Comparison of ENCODE assay signal across 8 cellular contexts in the genomic region with DNA sequence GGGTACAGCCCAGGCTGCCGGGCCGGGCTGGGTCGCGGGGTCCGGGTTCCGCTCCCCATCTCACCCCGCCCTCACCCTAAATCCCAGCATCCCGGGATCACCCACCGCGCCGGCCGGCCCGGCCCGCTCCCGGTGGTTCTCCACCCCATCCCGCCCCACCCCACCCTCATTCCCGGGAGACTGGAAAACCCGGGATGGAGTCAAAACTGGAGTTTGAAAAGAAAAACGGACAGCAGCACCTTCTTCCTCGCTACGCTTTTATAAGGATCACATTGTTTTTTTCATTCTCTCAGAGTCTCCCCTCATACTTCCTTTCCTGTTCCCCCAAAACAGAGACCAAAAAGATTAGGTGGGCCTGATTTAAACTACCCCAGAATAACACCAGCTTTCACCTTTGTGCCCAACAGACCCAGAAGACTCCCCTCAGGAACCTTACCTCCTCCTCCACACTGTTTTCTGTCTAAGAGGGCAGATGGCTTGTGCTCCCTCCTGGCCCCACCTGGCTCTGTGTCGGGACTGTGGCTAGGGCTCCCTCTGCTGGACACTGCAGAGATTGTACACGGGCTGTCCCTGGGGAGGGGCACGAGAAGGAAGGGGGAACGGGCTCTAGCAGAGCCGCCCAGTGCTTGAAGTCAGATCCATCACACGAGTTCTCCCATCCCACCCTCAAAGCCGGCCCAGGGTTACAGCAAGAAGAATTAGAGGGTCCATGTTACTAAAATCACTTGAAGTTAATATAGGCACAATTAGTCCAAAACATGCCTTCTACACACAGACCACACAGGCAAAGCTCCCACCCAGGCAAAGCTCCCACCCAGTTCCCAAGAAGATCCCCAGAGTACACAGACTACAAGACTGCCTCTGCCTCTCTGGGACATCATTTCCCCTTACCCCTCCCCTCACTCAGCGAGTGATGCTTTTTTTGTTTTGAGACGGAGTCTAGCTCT. TPM values are rescaled to one million over a fixed set of nuclear protein-coding genes. Genes with fewer than 3 reads are reported as not detected.
DNase-seq lines count a peak whose midpoint lies in the region; ATAC-seq and TF ChIP-seq lines count a peak whose summit lies in the region.

No MANE protein-coding gene starts in this region.

- H3K4me3 ChIP-seq in IMR-90 (ENCODE audit: insufficient read depth, low read depth, low read length) (peak overlapping the region; percentile 56), OCI-LY3 (ENCODE audit: low read length) (peak overlapping the region; percentile 78), esophagus squamous epithelium (peak overlapping the region; percentile 28 to 82 (median 60))

- CTCF ChIA-PET in IMR-90 (lab: Yijun Ruan, JAX): interaction anchor here (1.5 to 2.7 kb wide), 2 partner anchors 10 to 12 kb away, joined by 8 to 14 read pairs; no protein-coding TSS in a partner anchor

- H3K18ac ChIP-seq in IMR-90 (ENCODE audit: low read depth, low read length): peak overlapping the region; percentile 5

- H4K5ac ChIP-seq in IMR-90 (ENCODE audit: low read depth, low read length): peak overlapping the region; percentile 49

- H3K23ac ChIP-seq in IMR-90 (ENCODE audit: low read depth, low read length): peak overlapping the region; percentile 67; the same call in 1 of the 2 replicates

- peak overlapping the region; percentile 76 for H3K56ac ChIP-seq in IMR-90 (ENCODE audit: extremely low read depth, insufficient read depth, low read length)

- peak overlapping the region; percentile 96 for H2AK9ac ChIP-seq in IMR-90 (replicated peaks; ENCODE audit: low read depth, low read length, poor library complexity)

- peak overlapping the region; percentile 67 for H3K14ac ChIP-seq in IMR-90 (replicated peaks; ENCODE audit: low read depth, low read length)

- H4K8ac ChIP-seq in IMR-90 (ENCODE audit: low read depth in 2 of 2, low read length in 2 of 2): peak overlapping the region in 1 of 2 experiments; percentile 88; a peak in 2 of 4 replicates

- intact Hi-C loops in IMR-90 (cut with micrococcal nuclease) (loop anchor here (5.0 kb wide), 1 partner anchor 160 kb away; no protein-coding TSS in a partner anchor), esophagus squamous epithelium (cut with DNase I) (no loop called here)

- no TSS peak for BruUV-seq in IMR-90 (replicated peaks; lab: Mats Ljungman, UMichigan)

- dilution Hi-C loops in IMR-90 (cut with HindIII; ENCODE audit: low sequenced_read_pairs, unreplicated experiment): no loop called here

- peak overlapping the region; percentile 33; the same call in 1 of the 2 replicates for H2BK20ac ChIP-seq in IMR-90 (ENCODE audit: low read depth, low read length)

- in situ Hi-C loops in IMR-90 (cut with MboI; ENCODE audit: low sequenced_read_pairs): no loop called here

- no peaks in the 10 kb centered on the region for H4K20me1 ChIP-seq in IMR-90 (ENCODE audit: insufficient read depth, low read length)
- no peaks in the 10 kb centered on the region for H4K20me1 ChIP-seq in OCI-LY3 (ENCODE audit: insufficient read depth, low read length)

- no peaks in the 10 kb centered on the region for H3K9me3 ChIP-seq in IMR-90 (ENCODE audit: control insufficient read depth, insufficient read depth, low read length)
- H3K9me3 ChIP-seq in OCI-LY3 (ENCODE audit: insufficient read depth, low read length): no peaks in the 10 kb centered on the region
- H3K9me3 ChIP-seq in esophagus squamous epithelium: no peaks in the 10 kb centered on the region

- peak overlapping the region; percentile 93 for H2AFZ ChIP-seq in IMR-90 (replicated peaks; ENCODE audit: low read length, poor library complexity)
- H2AFZ ChIP-seq in OCI-LY3 (ENCODE audit: low read depth, low read length): peak overlapping the region; percentile 92

- peak; percentile 79 for TF ChIP-seq RAD21 in IMR-90 (IDR thresholded peaks at IDR 0.05; ENCODE audit: low read length)

- peaks cover 0 to 6% of the 10 kb centered on the region in 2 experiments; a peak in 1 of 4 replicates for H3K79me1 ChIP-seq in IMR-90 (ENCODE audit: low read depth in 1 of 2, low read length in 2 of 2)

- H3K4me2 ChIP-seq in IMR-90 (ENCODE audit: low read depth, low read length) (peak overlapping the region; percentile 97), OCI-LY3 (ENCODE audit: low read length) (peak overlapping the region; percentile 79)

- H3K36me3 ChIP-seq in IMR-90 (ENCODE audit: control insufficient read depth, insufficient read depth, low read length) (no peaks in the 10 kb centered on the region), OCI-LY3 (replicated peaks; ENCODE audit: low read depth, low read length) (no peaks in the 10 kb centered on the region), esophagus squamous epithelium (no peaks in the 10 kb centered on the region)

- 0% methylated on average over 1 of the region's 30 CpGs; no CpG with 5 or more reads in 1 of the 2 experiments for WGBS in IMR-90 (ENCODE audit: extremely low coverage in 2 of 2, insufficient read length in 1 of 2), 2 experiments
- WGBS in esophagus squamous epithelium, 2 donors: 3 to 20% methylated on average over 7 to 21 of the region's 30 CpGs

- peak overlapping the region; percentile 93 for H3K4ac ChIP-seq in IMR-90 (ENCODE audit: low read depth, low read length)

- H3K4me1 ChIP-seq in IMR-90 (ENCODE audit: control insufficient read depth, insufficient read depth, low read length): peaks cover 7% of the 10 kb centered on the region
- peaks cover 35% of the 10 kb centered on the region for H3K4me1 ChIP-seq in OCI-LY3 (ENCODE audit: low read length)
- peaks cover 25 to 44% (median 33%) of the 10 kb centered on the region in 3 donors for H3K4me1 ChIP-seq in esophagus squamous epithelium

- H2BK15ac ChIP-seq in IMR-90 (ENCODE audit: low read depth, low read length): peak overlapping the region; percentile 25; the same call in 1 of the 3 replicates

- H3K79me2 ChIP-seq in OCI-LY3 (ENCODE audit: low read length): no peaks in the 10 kb centered on the region

- H3K27ac ChIP-seq in IMR-90 (ENCODE audit: insufficient read depth, low read length) (peak overlapping the region; percentile 67), OCI-LY3 (ENCODE audit: low read length) (0 out of 2 replicates have a peak overlapping the region, but pooled peaks have one; percentile 25), esophagus squamous epithelium (peak overlapping the region; percentile 62 to 90 (median 86))

- H2AK5ac ChIP-seq in IMR-90 (ENCODE audit: low read depth, low read length): peak overlapping the region; percentile 61; the same call in 1 of the 2 replicates

- H4K91ac ChIP-seq in IMR-90 (ENCODE audit: insufficient read depth, low read depth, low read length): peak overlapping the region; percentile 72

- H3K27me3 ChIP-seq in IMR-90 (ENCODE audit: control insufficient read depth, insufficient read depth, low read length) (0 out of 2 replicates have a peak, but pooled peaks cover 2% of the 10 kb centered on the region), OCI-LY3 (ENCODE audit: low read depth, low read length) (peaks cover 14% of the 10 kb centered on the region), esophagus squamous epithelium (peaks cover 0 to 49% (median 0%) of the 10 kb centered on the region in 4 donors)

- H3K9ac ChIP-seq in IMR-90 (ENCODE audit: low read depth, low read length) (peak overlapping the region; percentile 68), OCI-LY3 (ENCODE audit: low read length) (peak overlapping the region; percentile 41)

- peak; percentile 58 for ATAC-seq in GM21529 (IDR thresholded peaks at IDR 0.05; ENCODE audit: unreplicated experiment)
- ATAC-seq in IMR-90 (ENCODE audit: low read depth): peak; percentile 72

- TF ChIP-seq POLR2A in IMR-90 (IDR thresholded peaks at IDR 0.05; ENCODE audit: low read depth, low read length) (no peak), esophagus squamous epithelium (IDR thresholded peaks at IDR 0.05) (peak in 1 of 4 donors; percentile 20)

- H2BK5ac ChIP-seq in IMR-90 (ENCODE audit: low read depth, low read length, poor library complexity, severe bottlenecking): peak overlapping the region; percentile 59

- TF ChIP-seq CTCF in IMR-90 (conservative IDR thresholded peaks at IDR 0.05; ENCODE audit: low read depth, low read length): peak; percentile 94
- TF ChIP-seq CTCF in OCI-LY3 (IDR thresholded peaks at IDR 0.05; ENCODE audit: low read depth, low read length): peak; percentile 94
- peak; percentile 81 to 95 (median 94) for TF ChIP-seq CTCF in esophagus squamous epithelium (IDR thresholded peaks at IDR 0.05)

- POLR2A ChIA-PET in IMR-90 (lab: Charles Lee; ENCODE audit: unreplicated experiment): no interaction called here

- H2BK120ac ChIP-seq in IMR-90 (ENCODE audit: low read depth, low read length): peak overlapping the region; percentile 76; the same call in 1 of the 2 replicates

- peak; percentile 72 for DNase-seq in DMS79 treated with DMSO at 0.1 percent for 48 hours (lab: John Stamatoyannopoulos, UW)
- peak; percentile 82 for DNase-seq in IMR-90
- DNase-seq in activated T-cell treated with anti-CD3 and anti-CD28 coated beads, Interleukin-2, amount 50 U/mL, for 1 hour: peak; percentile 88
- no peak for DNase-seq in esophagus squamous epithelium (lab: John Stamatoyannopoulos, UW)
- peak; percentile 93 for DNase-seq in myocyte (ENCODE audit: low read depth)
- peak; percentile 76 to 82 for DNase-seq in stimulated activated CD8-positive, alpha-beta memory T cell treated with anti-CD3 and anti-CD28 coated beads, Interleukin-7, amount 100 ng/mL, for 4 hours (ENCODE audit: low read depth in 2 of 2)

- H3K9me1 ChIP-seq in IMR-90 (ENCODE audit: insufficient read depth, low read length): peaks cover 6% of the 10 kb centered on the region; the same call in 1 of the 2 replicates

RNA-seq across cellular contexts. Expression of a gene that starts 3.0 kb away (rescaled TPM):
- total RNA-seq in IMR-90 (2012; rRNA removed) (1.3 and 1.4 TPM in 2 replicates), esophagus squamous epithelium (under 1 TPM in 2 of 4 donors, not detected in 2; 0.09 to 0.48 TPM), myocyte (0.56 and 0.78 TPM in 2 replicates)
- polyA plus RNA-seq in IMR-90 (2012; rRNA removed): 3.6 and 3.8 TPM in 2 replicates
- polyA plus RNA-seq in IMR-90 (2012; cell fraction: cytosol; rRNA removed): 0.88 and 2.6 TPM in 2 replicates
- 22.0 and 29.2 TPM in 2 replicates for polyA plus RNA-seq in IMR-90 (2012; cell fraction: nucleus; rRNA removed; ENCODE audit: low replicate concordance)
- 10.0 TPM for polyA plus RNA-seq in myocyte (2012)

RNA-seq across cellular contexts. Expression of a gene that starts 7.5 kb away (rescaled TPM):
- total RNA-seq in IMR-90 (2012; rRNA removed) (0.56 and 0.90 TPM in 2 replicates), esophagus squamous epithelium (not detected), myocyte (12.2 and 15.7 TPM in 2 replicates)
- 1.2 and 1.7 TPM in 2 replicates for polyA plus RNA-seq in IMR-90 (2012; rRNA removed)
- polyA plus RNA-seq in IMR-90 (2012; cell fraction: cytosol; rRNA removed): 1.1 and 3.8 TPM in 2 replicates
- 1.0 and 1.4 TPM in 2 replicates for polyA plus RNA-seq in IMR-90 (2012; cell fraction: nucleus; rRNA removed; ENCODE audit: low replicate concordance)
- 16.6 TPM for polyA plus RNA-seq in myocyte (2012)

RNA-seq across cellular contexts. Expression of a gene that starts 17.1 kb away (rescaled TPM):
- total RNA-seq in IMR-90 (2012; rRNA removed) (0.18 and 0.28 TPM in 2 replicates), esophagus squamous epithelium (10 to 100 TPM in 2 of 4 donors, 1 to 10 TPM in 2; 4.5 to 20.4 (median 11.3) TPM), myocyte (9.8 and 14.7 TPM in 2 replicates)
- polyA plus RNA-seq in IMR-90 (2012; rRNA removed): 0.65 and 0.79 TPM in 2 replicates
- polyA plus RNA-seq in IMR-90 (2012; cell fraction: cytosol; rRNA removed): 0.76 and 0.86 TPM in 2 replicates
- 2.3 and 4.4 TPM in 2 replicates for polyA plus RNA-seq in IMR-90 (2012; cell fraction: nucleus; rRNA removed; ENCODE audit: low replicate concordance)
- polyA plus RNA-seq in myocyte (2012): 7.3 TPM

RNA-seq across cellular contexts. Expression of a gene that starts 25.3 kb away (rescaled TPM):
- total RNA-seq in IMR-90 (2012; rRNA removed) (127 and 156 TPM in 2 replicates), esophagus squamous epithelium (10 to 100 TPM; 54.2 to 94.6 (median 69.6) TPM), myocyte (131 and 146 TPM in 2 replicates)
- 164 and 167 TPM in 2 replicates for polyA plus RNA-seq in IMR-90 (2012; rRNA removed)
- 104 and 139 TPM in 2 replicates for polyA plus RNA-seq in IMR-90 (2012; cell fraction: cytosol; rRNA removed)
- 508 and 675 TPM in 2 replicates for polyA plus RNA-seq in IMR-90 (2012; cell fraction: nucleus; rRNA removed; ENCODE audit: low replicate concordance)
- 283 TPM for polyA plus RNA-seq in myocyte (2012)

RNA-seq across cellular contexts. Expression of a gene that starts 28.0 kb away (rescaled TPM):
- total RNA-seq in IMR-90 (2012; rRNA removed): not detected in 2 replicates
- polyA plus RNA-seq in IMR-90 (2012; rRNA removed): 0.06 and 0.09 TPM in 2 replicates
- 0.02 and 0.03 TPM in 2 replicates for polyA plus RNA-seq in IMR-90 (2012; cell fraction: cytosol; rRNA removed)
- 0.08 and 0.10 TPM in 2 replicates for polyA plus RNA-seq in IMR-90 (2012; cell fraction: nucleus; rRNA removed; ENCODE audit: low replicate concordance)
- total RNA-seq in esophagus squamous epithelium: not detected
- not detected in 2 replicates for total RNA-seq in myocyte
- 0.09 TPM for polyA plus RNA-seq in myocyte (2012)

Comparison
In these comparisons a context has a peak if more than half of its experiments do, and no peak if none do; other contexts are left out.
1. H3K27ac ChIP-seq: peak in every context shown above with its lines; median percentile 86 in esophagus squamous epithelium; 67 in IMR-90; 25 in OCI-LY3.